23 cellular contexts compared by ENCODE assay signal in genomic region chr20:61844621-61845020, GRCh38.
DNase-seq lines count a peak whose midpoint lies in the region; ATAC-seq, FAIRE-seq and TF ChIP-seq lines count a peak whose summit lies in the region.
"Had no signal": no experiment of that assay in that cellular context is flagged by ENCODE, and none has a peak within 500 bp of the region (broad histone marks: within the 10 kb centered on the region; RNA-seq: fewer than 3 reads in every experiment).

No MANE protein-coding gene starts in this region.

- TF ChIP-seq CTCF in endodermal cell (conservative IDR thresholded peaks at IDR 0.05) (no peak), HepG2 (CRISPR knock-in tag; IDR thresholded peaks at IDR 0.05) (no peak), neural crest cell (conservative IDR thresholded peaks at IDR 0.05) (no peak), spleen (IDR thresholded peaks at IDR 0.05 in 8 of 11, conservative IDR thresholded peaks at IDR 0.05 in 3 of 11) (no peak)

- BruUV-seq in HepG2 (replicated peaks; lab: Mats Ljungman, UMichigan) = no TSS peak

- H2AFZ ChIP-seq in HepG2 (ENCODE audit: low read length) = no peak overlapping the region
- H2AFZ ChIP-seq: GM23338 had no signal

- H3K4me1 Mint-ChIP-seq in endodermal cell = peaks cover 2% of the 10 kb centered on the region
- H3K4me1 Mint-ChIP-seq in neural crest cell = peaks cover 31% of the 10 kb centered on the region
- H3K4me1 Mint-ChIP-seq: CD4-positive, CD25-positive, alpha-beta regulatory T cell; CD8-positive, alpha-beta memory T cell; GM23338 had no signal

- H3K4me1 ChIP-seq in endodermal cell (ENCODE audit: control insufficient read depth, insufficient read depth, low read length) = no peaks in the 10 kb centered on the region
- H3K4me1 ChIP-seq in HepG2 (ENCODE audit: insufficient read depth, low read length) = no peaks in the 10 kb centered on the region
- H3K4me1 ChIP-seq in spleen = no peaks in the 10 kb centered on the region
- H3K4me1 ChIP-seq: BE2C had no signal

- H3K9me3 Mint-ChIP-seq in endodermal cell (peaks cover 15% of the 10 kb centered on the region), neural crest cell (peaks cover 2% of the 10 kb centered on the region)

- CTCF ChIA-PET in HepG2 (lab: Yijun Ruan, JAX; ENCODE audit: low intra/inter-chr PET ratio, low total read pairs) = no interaction called here

- DNase-seq in endodermal cell = no peak
- no peak for DNase-seq in HepG2 (ENCODE audit: low spot score)
- DNase-seq in neural crest cell (ENCODE audit: low read depth, low spot score) = no peak
- peak; percentile 56 for DNase-seq in spleen
- DNase-seq in activated CD8-positive, alpha-beta memory T cell treated with anti-CD3 and anti-CD28 coated beads, Interleukin-2, amount 50 U/mL, for 48 hours = no peak
- DNase-seq: ACHN; BE2C; C1 segment of cervical spinal cord; CD4-positive, CD25-positive, alpha-beta regulatory T cell; CD8-positive, alpha-beta memory T cell; COR-L47; DMS 273 treated with DMSO at 0.1 percent for 48 hours; DMS53; DND-41; EL; HFFc6 had no signal

- H3K27me3 Mint-ChIP-seq in endodermal cell (ENCODE audit: insufficient read depth) (peaks cover 9% of the 10 kb centered on the region), neural crest cell (ENCODE audit: low read depth) (no peaks in the 10 kb centered on the region)
- H3K27me3 Mint-ChIP-seq: CD4-positive, CD25-positive, alpha-beta regulatory T cell had no signal

- TF ChIP-seq POLR2A in HepG2 (IDR thresholded peaks at IDR 0.05; ENCODE audit: insufficient read depth in 1 of 2, low read depth in 2 of 2, low read length in 2 of 2) (no peak), spleen (IDR thresholded peaks at IDR 0.05) (no peak)

- H3K27ac Mint-ChIP-seq in endodermal cell = no peak overlapping the region
- H3K27ac Mint-ChIP-seq in neural crest cell (ENCODE audit: unreplicated experiment) = peak overlapping the region; percentile 63
- H3K27ac Mint-ChIP-seq: CD4-positive, CD25-positive, alpha-beta regulatory T cell; CD8-positive, alpha-beta memory T cell; GM23338; HFFc6 had no signal

- no peak overlapping the region for H3K4me3 Mint-ChIP-seq in endodermal cell
- no peak overlapping the region for H3K4me3 Mint-ChIP-seq in neural crest cell
- H3K4me3 Mint-ChIP-seq: CD4-positive, CD25-positive, alpha-beta regulatory T cell; CD8-positive, alpha-beta memory T cell; GM23338; HFFc6 had no signal

- no peaks in the 10 kb centered on the region for H3K36me3 ChIP-seq in endodermal cell (ENCODE audit: control insufficient read depth, insufficient read depth, low read length)
- H3K36me3 ChIP-seq in HepG2 (replicated peaks in 1 of 2; ENCODE audit: control insufficient read depth in 1 of 2, insufficient read depth in 2 of 2, low read length in 2 of 2) = no peaks in the 10 kb centered on the region
- H3K36me3 ChIP-seq in spleen = no peaks in the 10 kb centered on the region
- H3K36me3 ChIP-seq: BE2C had no signal

- intact Hi-C loops in HepG2 (cut with micrococcal nuclease; ENCODE audit: unreplicated experiment) = no loop called here
- intact Hi-C loops in spleen (cut with DNase I; ENCODE audit: low total_unique reads) = no loop called here

- no peak overlapping the region for H3K4me2 ChIP-seq in HepG2 (ENCODE audit: low read depth, low read length)
- H3K4me2 ChIP-seq: GM23338 had no signal

- no peaks in the 10 kb centered on the region for H3K27me3 ChIP-seq in endodermal cell (ENCODE audit: control insufficient read depth, insufficient read depth, low read length, poor library complexity, severe bottlenecking)
- peaks cover 8 to 77% of the 10 kb centered on the region in 2 experiments; a peak in 4 of 5 replicates for H3K27me3 ChIP-seq in HepG2 (ENCODE audit: control insufficient read depth in 1 of 2, insufficient read depth in 2 of 2, low read length in 2 of 2)
- peaks cover 0 to 16% (median 0%) of the 10 kb centered on the region in 7 donors for H3K27me3 ChIP-seq in spleen (replicated peaks in 1 of 7)
- H3K27me3 ChIP-seq: BE2C had no signal

- peak overlapping the region; percentile 57 for H3K27ac ChIP-seq in endodermal cell (ENCODE audit: low read depth, low read length)
- no peak overlapping the region for H3K27ac ChIP-seq in HepG2 (ENCODE audit: extremely low read length, insufficient read depth, low read length)
- no peak overlapping the region for H3K27ac ChIP-seq in spleen

- 93 to 98% methylated on average over 17 of the region's 17 CpGs for WGBS in endodermal cell (ENCODE audit: insufficient coverage in 1 of 2, insufficient read length in 1 of 2), 2 experiments
- 23% methylated on average over 16 of the region's 17 CpGs for WGBS in HepG2 (ENCODE audit: low lambda C conversion rate)
- WGBS in spleen, 5 donors = 91 to 94% (median 91%) methylated on average over 16 to 17 of the region's 17 CpGs

- H3K9ac ChIP-seq in endodermal cell (ENCODE audit: extremely low read depth, low read length, poor library complexity, severe bottlenecking) (no peak overlapping the region), HepG2 (ENCODE audit: insufficient read depth, low read depth, low read length) (no peak overlapping the region)

- TF ChIP-seq EP300 in HepG2 (IDR thresholded peaks at IDR 0.05; ENCODE audit: low read depth in 2 of 2, low read length in 2 of 2) (no peak), HepG2 (CRISPR knock-in tag; IDR thresholded peaks at IDR 0.05; ENCODE audit: borderline replicate concordance) (no peak)

- in situ Hi-C loops in HepG2 (cut with HindIII; ENCODE audit: extremely low pct_ligation_motif_present, low pct_unique_long_range_greater_than_20kb) = no loop called here

- no peak overlapping the region for H3K4me3 ChIP-seq in endodermal cell (ENCODE audit: low read length)
- H3K4me3 ChIP-seq in HepG2 (replicated peaks in 1 of 3; ENCODE audit: insufficient read depth in 1 of 3, low read depth in 2 of 3, low read length in 3 of 3) = no peak overlapping the region
- H3K4me3 ChIP-seq in spleen = no peak overlapping the region
- H3K4me3 ChIP-seq: GM12878, GM23338 had no signal

- FAIRE-seq in HepG2 (lab: Jason Lieb, UNC) = no peak
- FAIRE-seq: A204.1, GM12878, H54 had no signal

- TF ChIP-seq RAD21 in HepG2 (CRISPR knock-in tag; IDR thresholded peaks at IDR 0.05) = no peak

- POLR2A ChIA-PET in HepG2 (lab: Yijun Ruan, JAX) = no interaction called here

- H3K9me3 ChIP-seq in endodermal cell (ENCODE audit: control insufficient read depth, low read length) = no peaks in the 10 kb centered on the region
- 0 out of 2 replicates have a peak, but pooled peaks cover 6% of the 10 kb centered on the region for H3K9me3 ChIP-seq in HepG2 (ENCODE audit: low read length)
- peaks cover 0 to 17% (median 0%) of the 10 kb centered on the region in 8 donors for H3K9me3 ChIP-seq in spleen
- H3K9me3 ChIP-seq: BE2C had no signal

- ATAC-seq in HepG2 = no peak
- ATAC-seq in GM18907 (IDR thresholded peaks at IDR 0.05; ENCODE audit: unreplicated experiment) = no peak
- ATAC-seq in GM21360 (IDR thresholded peaks at IDR 0.05; ENCODE audit: unreplicated experiment) = no peak
- ATAC-seq: GM12878, HCT116 had no signal

- H3K79me2 ChIP-seq in HepG2 (ENCODE audit: insufficient read depth, low read length) = no peaks in the 10 kb centered on the region

- no peaks in the 10 kb centered on the region for H4K20me1 ChIP-seq in HepG2 (ENCODE audit: insufficient read depth, low read length)

- H3K36me3 Mint-ChIP-seq in endodermal cell (ENCODE audit: low read depth) = peaks cover 3% of the 10 kb centered on the region
- H3K36me3 Mint-ChIP-seq in neural crest cell (ENCODE audit: low read depth) = peaks cover 3% of the 10 kb centered on the region
- H3K36me3 Mint-ChIP-seq: CD4-positive, CD25-positive, alpha-beta regulatory T cell; CD8-positive, alpha-beta memory T cell had no signal

TF ChIP-seq in HepG2, 621 proteins besides CTCF, POLR2A, EP300 and RAD21 (continues in another document):
- no peak for TF ChIP-seq DBP (CRISPR knock-in tag; IDR thresholded peaks at IDR 0.05; ENCODE audit: not compliant biosample characterization)
- no peak for TF ChIP-seq ETS1 (CRISPR knock-in tag; IDR thresholded peaks at IDR 0.05)
- TF ChIP-seq NRL (CRISPR knock-in tag; IDR thresholded peaks at IDR 0.05; ENCODE audit: borderline replicate concordance) = 0 out of 2 replicates have a peak, but pooled peaks have one; percentile 4
- peak; percentile 43; the same call in 1 of the 2 replicates for TF ChIP-seq MXD1 (CRISPR knock-in tag; IDR thresholded peaks at IDR 0.05)
- no peak for TF ChIP-seq ZNF441 (CRISPR knock-in tag; IDR thresholded peaks at IDR 0.05; ENCODE audit: borderline replicate concordance)
- no peak for TF ChIP-seq ZNF547 (CRISPR knock-in tag; IDR thresholded peaks at IDR 0.05)
- TF ChIP-seq CC2D1A (CRISPR knock-in tag; IDR thresholded peaks at IDR 0.05) = no peak
- no peak for TF ChIP-seq PHB2 (IDR thresholded peaks at IDR 0.05; ENCODE audit: partially characterized antibody)
- TF ChIP-seq NPAS2 (CRISPR knock-in tag; IDR thresholded peaks at IDR 0.05; ENCODE audit: borderline replicate concordance) = no peak
